In the genomic region with DNA sequence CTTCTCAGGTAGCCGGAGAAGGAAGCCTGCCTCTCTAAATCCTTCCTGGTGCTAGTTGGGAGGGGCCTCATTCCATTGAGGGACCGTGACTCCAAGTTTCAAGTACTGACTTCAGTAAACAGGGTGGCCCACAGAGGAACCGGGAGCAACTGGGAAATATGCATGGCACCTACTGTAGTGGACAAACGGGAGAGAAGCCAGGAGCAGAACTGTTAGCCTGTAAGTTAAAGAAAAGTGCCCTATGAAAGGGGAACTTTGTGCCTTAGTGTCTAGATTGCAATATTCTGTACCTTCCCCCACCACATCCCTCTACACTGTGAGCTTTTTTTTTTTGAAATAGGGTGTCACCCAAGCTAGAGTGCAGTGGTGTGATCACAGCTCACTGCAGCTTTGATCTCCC, we compare ENCODE assay signal across 28 cellular contexts. TPM values are rescaled to one million over a fixed set of nuclear protein-coding genes. Genes with fewer than 3 reads are reported as not detected.
"Had no signal": no experiment of that assay in that cellular context is flagged by ENCODE, and none has a peak within 500 bp of the region (broad histone marks: within the 10 kb centered on the region; RNA-seq: fewer than 3 reads in every experiment).

No MANE protein-coding gene starts in this region.

- H3K4me1 Mint-ChIP-seq: activated CD4-positive, alpha-beta T cell treated with anti-CD3 and anti-CD28 coated beads, Interleukin-2, amount 10 ng/mL, durations not matched to agents 7 days and 5 days; activated CD8-positive, alpha-beta memory T cell treated with anti-CD3 and anti-CD28 coated beads, Interleukin-2, amount 10 ng/mL, durations not matched to agents 7 days and 5 days; activated naive CD4-positive, alpha-beta T cell treated with anti-CD3 and anti-CD28 coated beads, Interleukin-2, amount 50 U/mL, for 24 hours; nephron progenitor cell had no signal

- H3K36me3 ChIP-seq: ascending aorta, brain microvascular endothelial cell, pancreas, right atrium auricular region, spleen, thoracic aorta, WERI-Rb-1 had no signal

- H3K9me3 ChIP-seq: ascending aorta, pancreas, psoas muscle, right atrium auricular region, spleen, thoracic aorta had no signal

- H3K36me3 Mint-ChIP-seq: activated CD8-positive, alpha-beta memory T cell treated with anti-CD3 and anti-CD28 coated beads, Interleukin-2, amount 10 ng/mL, durations not matched to agents 7 days and 5 days; activated naive CD4-positive, alpha-beta T cell treated with anti-CD3 and anti-CD28 coated beads, Interleukin-2, amount 50 U/mL, for 24 hours; type B pancreatic cell had no signal

- H3K4me1 ChIP-seq: ascending aorta, psoas muscle, right atrium auricular region, spleen had no signal

- H3K4me3 Mint-ChIP-seq: activated CD4-positive, alpha-beta T cell treated with anti-CD3 and anti-CD28 coated beads, Interleukin-2, amount 10 ng/mL, durations not matched to agents 7 days and 5 days; activated CD8-positive, alpha-beta memory T cell treated with anti-CD3 and anti-CD28 coated beads, Interleukin-2, amount 10 ng/mL, durations not matched to agents 7 days and 5 days; activated CD8-positive, alpha-beta T cell treated with anti-CD3 and anti-CD28 coated beads for 36 hours; activated naive CD4-positive, alpha-beta T cell treated with anti-CD3 and anti-CD28 coated beads, Interleukin-2, amount 50 U/mL, for 24 hours; nephron progenitor cell; T-helper 2 cell treated with Interferon-gamma antibody and Interleukin-4, amounts not matched to agents 5 μg/mL and 100 μg/mL, for 36 hours; type B pancreatic cell had no signal

- H3K9me3 Mint-ChIP-seq: activated CD4-positive, alpha-beta T cell treated with anti-CD3 and anti-CD28 coated beads, Interleukin-2, amount 10 ng/mL, durations not matched to agents 7 days and 5 days; activated CD8-positive, alpha-beta T cell treated with anti-CD3 and anti-CD28 coated beads for 36 hours; activated naive CD4-positive, alpha-beta T cell treated with anti-CD3 and anti-CD28 coated beads, Interleukin-2, amount 50 U/mL, for 24 hours; nephron progenitor cell; T-helper 2 cell treated with Interferon-gamma antibody and Interleukin-4, amounts not matched to agents 5 μg/mL and 100 μg/mL, for 36 hours; type B pancreatic cell had no signal

- H3K4me3 ChIP-seq: ascending aorta, pancreas, psoas muscle, right atrium auricular region, spleen, thoracic aorta had no signal

- DNase-seq: activated CD4-positive, alpha-beta T cell treated with anti-CD3 and anti-CD28 coated beads, Interleukin-2, amount 10 ng/mL, durations not matched to agents 7 days and 5 days; activated CD4-positive, CD25-positive, alpha-beta regulatory T cell treated with anti-CD3 and anti-CD28 coated beads, Interleukin-2, amount 50 U/mL, for 72 hours; activated CD8-positive, alpha-beta memory T cell treated with anti-CD3 and anti-CD28 coated beads, Interleukin-2, amount 10 ng/mL, durations not matched to agents 7 days and 5 days; activated CD8-positive, alpha-beta T cell treated with anti-CD3 and anti-CD28 coated beads for 36 hours; activated gamma-delta T cell; activated T-cell treated with anti-CD3 and anti-CD28 coated beads for 4 hours; brain microvascular endothelial cell; central memory CD4-positive, alpha-beta T cell; effector memory CD4-positive, alpha-beta T cell; hypothalamus; mesenchymal stem cell; nephron progenitor cell; pancreas; psoas muscle; stimulated activated CD4-positive, alpha-beta T cell treated with anti-CD3 and anti-CD28 coated beads, Interleukin-4, amount 100 ng/mL, for 24 hours; stimulated activated naive CD4-positive, alpha-beta T cell treated with Interleukin-2 at 50 U/mL for 16 hours; WERI-Rb-1 had no signal

- H3K27ac Mint-ChIP-seq: activated CD4-positive, alpha-beta T cell treated with anti-CD3 and anti-CD28 coated beads, Interleukin-2, amount 10 ng/mL, durations not matched to agents 7 days and 5 days; activated CD8-positive, alpha-beta memory T cell treated with anti-CD3 and anti-CD28 coated beads, Interleukin-2, amount 10 ng/mL, durations not matched to agents 7 days and 5 days; activated CD8-positive, alpha-beta T cell treated with anti-CD3 and anti-CD28 coated beads for 36 hours; nephron progenitor cell; T-helper 2 cell treated with Interferon-gamma antibody and Interleukin-4, amounts not matched to agents 5 μg/mL and 100 μg/mL, for 36 hours; type B pancreatic cell had no signal

- ATAC-seq: activated CD8-positive, alpha-beta memory T cell treated with anti-CD3 and anti-CD28 coated beads, Interleukin-2, amount 10 ng/mL, durations not matched to agents 7 days and 5 days; activated CD8-positive, alpha-beta T cell treated with anti-CD3 and anti-CD28 coated beads for 36 hours; esophagus mucosa; pancreas; psoas muscle had no signal

- H3K27me3 Mint-ChIP-seq: activated CD4-positive, alpha-beta T cell treated with anti-CD3 and anti-CD28 coated beads, Interleukin-2, amount 10 ng/mL, durations not matched to agents 7 days and 5 days; activated CD8-positive, alpha-beta memory T cell treated with anti-CD3 and anti-CD28 coated beads, Interleukin-2, amount 10 ng/mL, durations not matched to agents 7 days and 5 days; activated CD8-positive, alpha-beta T cell treated with anti-CD3 and anti-CD28 coated beads for 36 hours; activated naive CD4-positive, alpha-beta T cell treated with anti-CD3 and anti-CD28 coated beads, Interleukin-2, amount 50 U/mL, for 24 hours had no signal

- H3K27ac ChIP-seq: ascending aorta, brain microvascular endothelial cell, pancreas, psoas muscle, right atrium auricular region, spleen, thoracic aorta, WERI-Rb-1 had no signal

- H3K27me3 ChIP-seq: ascending aorta, brain microvascular endothelial cell, pancreas, right atrium auricular region, spleen had no signal

RNA-seq across cellular contexts. Expression of a gene that starts 33.2 kb away (rescaled TPM):
- total RNA-seq: activated CD4-positive, alpha-beta T cell treated with anti-CD3 and anti-CD28 coated beads, Interleukin-2, amount 10 ng/mL, durations not matched to agents 7 days and 5 days; activated CD8-positive, alpha-beta memory T cell treated with anti-CD3 and anti-CD28 coated beads, Interleukin-2, amount 10 ng/mL, durations not matched to agents 7 days and 5 days; activated CD8-positive, alpha-beta T cell treated with anti-CD3 and anti-CD28 coated beads for 36 hours; ascending aorta; dermis microvascular lymphatic vessel endothelial cell; endothelial cell of umbilical vein; esophagus mucosa; mononuclear cell had no signal
